8 cellular contexts compared by ENCODE assay signal in the genomic region with DNA sequence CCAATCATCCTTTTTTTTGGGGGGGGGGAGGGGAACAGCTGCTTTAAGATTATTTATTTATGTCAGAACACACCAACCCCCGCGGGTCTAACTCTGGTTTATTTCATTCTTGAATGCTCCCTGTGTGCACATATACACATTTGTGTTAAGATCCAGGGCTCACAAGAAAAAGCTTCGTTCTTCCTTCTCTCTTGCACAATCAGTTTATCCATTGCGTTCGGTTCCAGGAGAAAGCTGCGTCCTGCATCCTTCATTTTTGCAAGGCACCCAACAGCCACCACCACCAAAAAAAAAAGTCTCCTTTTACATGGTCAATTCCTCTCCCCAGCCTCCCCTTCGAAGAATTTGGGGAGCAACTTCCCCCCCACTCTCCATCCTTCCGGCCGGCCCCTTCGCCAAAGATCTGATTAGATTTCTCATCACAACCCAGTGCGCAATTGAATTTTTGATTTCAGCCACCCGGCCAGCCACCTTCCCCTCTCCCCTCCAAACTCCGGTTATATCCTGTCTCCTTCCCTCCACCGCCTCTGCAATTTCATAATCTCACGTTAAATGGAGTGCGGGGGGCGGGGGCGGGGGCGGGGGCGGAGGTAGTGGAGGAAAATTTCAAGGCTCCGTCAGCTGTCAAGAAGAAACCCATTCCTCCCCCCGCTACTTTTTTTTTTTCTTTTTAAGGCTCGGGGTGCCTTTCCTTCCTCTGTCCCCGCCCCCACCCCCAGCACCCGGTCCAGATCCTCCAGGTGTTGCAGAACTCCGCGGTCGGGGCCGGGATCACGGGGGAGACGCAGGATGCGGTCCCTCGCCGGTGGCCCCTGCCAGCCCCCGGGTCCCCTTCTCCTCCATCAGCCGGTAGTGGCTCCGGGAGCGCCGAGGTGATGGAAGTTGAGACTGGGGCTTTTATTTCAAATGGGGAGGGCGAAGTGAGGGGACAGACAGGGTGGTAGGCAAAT.
DNase-seq lines count a peak whose midpoint lies in the region; ATAC-seq and TF ChIP-seq lines count a peak whose summit lies in the region.

No MANE protein-coding gene starts in this region.

- no peaks in the 10 kb centered on the region for H3K9me3 ChIP-seq in BE2C
- H3K9me3 ChIP-seq in osteoblast (ENCODE audit: low read depth, low read length), result no peaks in the 10 kb centered on the region

- H3K4me1 ChIP-seq in BE2C (no peaks in the 10 kb centered on the region), osteoblast (ENCODE audit: insufficient read depth, low read length) (no peaks in the 10 kb centered on the region)

- no peak for TF ChIP-seq CTCF in BE2C (IDR thresholded peaks at IDR 0.05; ENCODE audit: low read depth, low read length)
- TF ChIP-seq CTCF in fibroblast of pulmonary artery (IDR thresholded peaks at IDR 0.05; ENCODE audit: low read length, missing control alignments), result no peak
- TF ChIP-seq CTCF in osteoblast (IDR thresholded peaks at IDR 0.05; ENCODE audit: extremely low read depth, low read depth, low read length), result no peak
- TF ChIP-seq CTCF in GM10266 (IDR thresholded peaks at IDR 0.05; ENCODE audit: control insufficient read depth, insufficient read depth, low read depth, missing control alignments), result no peak

- H3K79me2 ChIP-seq in osteoblast (ENCODE audit: insufficient read depth, low read length), result no peaks in the 10 kb centered on the region

- H3K4me3 ChIP-seq in BE2C (ENCODE audit: low read depth, low read length) (peak overlapping the region; percentile 70), fibroblast of pulmonary artery (replicated peaks; ENCODE audit: low read depth, low read length) (peak overlapping the region; percentile 69), osteoblast (ENCODE audit: insufficient read depth, low read length) (peak overlapping the region; percentile 69)

- peaks cover 3% of the 10 kb centered on the region; the same call in 1 of the 2 replicates for H3K27me3 ChIP-seq in BE2C
- H3K27me3 ChIP-seq in osteoblast (ENCODE audit: insufficient read depth, low read length), result peaks cover 2% of the 10 kb centered on the region

- ATAC-seq in HG02678 (IDR thresholded peaks at IDR 0.05; ENCODE audit: unreplicated experiment) (no peak), HG03565 (IDR thresholded peaks at IDR 0.05; ENCODE audit: unreplicated experiment) (no peak)

- H3K4me2 ChIP-seq in osteoblast (ENCODE audit: insufficient read depth, low read length), result peak overlapping the region; percentile 75

- no peak for DNase-seq in BE2C
- DNase-seq in fibroblast of pulmonary artery (ENCODE audit: low read depth), result peak; percentile 13
- DNase-seq in osteoblast (ENCODE audit: insufficient read length, low spot score, missing footprints), result no peak
- DNase-seq in GM10266 (ENCODE audit: extremely low spot score), result no peak
- no peak for DNase-seq in GM19240 (ENCODE audit: insufficient read length, low spot score)

- no peak overlapping the region for H3K27ac ChIP-seq in osteoblast (ENCODE audit: low read depth, low read length)

- H3K36me3 ChIP-seq in BE2C, result no peaks in the 10 kb centered on the region
- no peaks in the 10 kb centered on the region for H3K36me3 ChIP-seq in osteoblast (ENCODE audit: insufficient read depth, low read length)

- H4K20me1 ChIP-seq in osteoblast (ENCODE audit: insufficient read depth, low read length), result no peaks in the 10 kb centered on the region

- H2AFZ ChIP-seq in osteoblast (ENCODE audit: low read length), result peak overlapping the region; percentile 79

TF ChIP-seq in PFSK-1, 5 proteins besides CTCF, POLR2A, EP300 and RAD21:
- TF ChIP-seq, protein P1, sequence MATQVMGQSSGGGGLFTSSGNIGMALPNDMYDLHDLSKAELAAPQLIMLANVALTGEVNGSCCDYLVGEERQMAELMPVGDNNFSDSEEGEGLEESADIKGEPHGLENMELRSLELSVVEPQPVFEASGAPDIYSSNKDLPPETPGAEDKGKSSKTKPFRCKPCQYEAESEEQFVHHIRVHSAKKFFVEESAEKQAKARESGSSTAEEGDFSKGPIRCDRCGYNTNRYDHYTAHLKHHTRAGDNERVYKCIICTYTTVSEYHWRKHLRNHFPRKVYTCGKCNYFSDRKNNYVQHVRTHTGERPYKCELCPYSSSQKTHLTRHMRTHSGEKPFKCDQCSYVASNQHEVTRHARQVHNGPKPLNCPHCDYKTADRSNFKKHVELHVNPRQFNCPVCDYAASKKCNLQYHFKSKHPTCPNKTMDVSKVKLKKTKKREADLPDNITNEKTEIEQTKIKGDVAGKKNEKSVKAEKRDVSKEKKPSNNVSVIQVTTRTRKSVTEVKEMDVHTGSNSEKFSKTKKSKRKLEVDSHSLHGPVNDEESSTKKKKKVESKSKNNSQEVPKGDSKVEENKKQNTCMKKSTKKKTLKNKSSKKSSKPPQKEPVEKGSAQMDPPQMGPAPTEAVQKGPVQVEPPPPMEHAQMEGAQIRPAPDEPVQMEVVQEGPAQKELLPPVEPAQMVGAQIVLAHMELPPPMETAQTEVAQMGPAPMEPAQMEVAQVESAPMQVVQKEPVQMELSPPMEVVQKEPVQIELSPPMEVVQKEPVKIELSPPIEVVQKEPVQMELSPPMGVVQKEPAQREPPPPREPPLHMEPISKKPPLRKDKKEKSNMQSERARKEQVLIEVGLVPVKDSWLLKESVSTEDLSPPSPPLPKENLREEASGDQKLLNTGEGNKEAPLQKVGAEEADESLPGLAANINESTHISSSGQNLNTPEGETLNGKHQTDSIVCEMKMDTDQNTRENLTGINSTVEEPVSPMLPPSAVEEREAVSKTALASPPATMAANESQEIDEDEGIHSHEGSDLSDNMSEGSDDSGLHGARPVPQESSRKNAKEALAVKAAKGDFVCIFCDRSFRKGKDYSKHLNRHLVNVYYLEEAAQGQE (IDR thresholded peaks at IDR 0.05; ENCODE audit: insufficient read depth in 1 of 2, low read depth in 2 of 2, low read length in 2 of 2), result no peak
- no peak for TF ChIP-seq SIN3A (IDR thresholded peaks at IDR 0.05; ENCODE audit: borderline replicate concordance, insufficient read depth, low read length)
- TF ChIP-seq TAF1 (IDR thresholded peaks at IDR 0.05; ENCODE audit: borderline replicate concordance, insufficient read depth, low read length), result no peak
- TF ChIP-seq POLR2AphosphoS5 (IDR thresholded peaks at IDR 0.05; ENCODE audit: low read depth, low read length), result peak; percentile 47; the same call in 1 of the 2 replicates
- TF ChIP-seq FOXP2 (optimal IDR thresholded peaks at IDR 0.05; ENCODE audit: borderline replicate concordance, extremely low read depth, extremely low read length, insufficient read depth), result no peak
